ENCODE assay signal across 1 cellular context in the genomic region with DNA sequence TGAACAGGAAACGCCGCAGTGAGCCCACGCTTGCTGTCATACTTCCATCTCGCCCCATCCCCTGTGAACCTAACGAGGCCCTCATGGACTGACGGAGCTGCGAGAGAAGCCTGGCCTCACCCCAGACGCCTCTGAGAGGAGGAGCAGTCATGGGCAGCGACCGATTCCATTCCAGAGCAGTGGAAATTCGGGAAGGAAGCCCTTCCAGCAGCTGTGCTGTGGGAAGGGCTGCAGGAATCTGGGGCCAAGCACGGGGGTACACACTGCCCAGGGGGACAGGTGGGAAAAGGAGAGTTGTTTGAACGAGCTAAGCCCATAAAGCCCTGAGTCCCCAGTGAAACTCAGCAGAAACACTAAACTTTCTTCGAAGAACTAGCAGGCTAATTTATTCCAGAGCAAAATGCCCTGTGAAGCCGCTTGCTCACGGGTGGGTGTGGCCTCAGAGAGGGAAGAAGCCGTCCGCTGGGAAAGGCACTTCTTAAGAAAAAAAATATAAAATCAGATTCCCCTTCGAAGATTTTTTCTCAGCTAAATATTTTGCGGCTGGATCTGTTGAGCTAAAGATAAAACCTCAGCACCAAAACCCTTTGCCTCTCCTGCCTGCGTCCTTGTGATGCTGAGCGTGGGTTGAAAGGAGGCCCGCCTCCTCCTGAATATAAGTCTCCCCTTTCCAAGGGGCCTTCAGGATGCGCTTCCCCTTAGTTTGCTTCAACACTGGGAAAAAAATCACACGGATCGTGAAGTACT.
TF ChIP-seq lines count a peak whose summit lies in the region.

No MANE protein-coding gene starts in this region.

TF ChIP-seq in IMR-90, 13 proteins besides CTCF, POLR2A, EP300 and RAD21 (continued from another document):
- no peak for TF ChIP-seq ELK1 (IDR thresholded peaks at IDR 0.05; ENCODE audit: borderline replicate concordance, low read depth, low read length)
TF ChIP-seq in IMR-90: peak in this region for 0.
